In the genomic region with DNA sequence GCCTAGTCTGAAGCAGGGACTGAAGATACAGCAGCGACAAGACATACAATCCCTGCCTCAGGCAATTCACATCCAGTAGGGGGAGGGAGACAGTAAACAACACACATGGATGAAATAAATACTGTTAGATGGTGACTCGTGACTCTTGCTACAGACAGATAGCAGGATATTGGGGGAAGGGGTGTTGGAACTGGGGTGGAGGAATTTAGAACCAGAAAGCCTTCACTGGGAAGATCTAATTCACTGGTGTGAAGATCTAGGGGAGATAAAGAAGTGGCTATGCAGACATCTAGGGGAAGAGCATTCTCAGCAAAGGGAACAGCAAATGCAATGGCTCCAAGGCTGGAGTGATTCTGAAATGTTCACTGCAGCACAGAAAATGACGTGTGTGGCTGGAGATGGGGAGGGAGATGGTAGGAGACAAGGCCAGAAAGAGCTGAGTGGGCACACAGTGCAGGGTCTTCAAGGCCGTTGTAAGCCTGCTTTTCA, we compare ENCODE assay signal across 24 cellular contexts. TPM values are rescaled to one million over a fixed set of nuclear protein-coding genes. Genes with fewer than 3 reads are reported as not detected.
A peak's percentile ranks its signal among the peaks of the same experiment; 100 is the strongest.
DNase-seq lines count a peak whose midpoint lies in the region; ATAC-seq, FAIRE-seq and TF ChIP-seq lines count a peak whose summit lies in the region.
"Had no signal": no experiment of that assay in that cellular context is flagged by ENCODE, and none has a peak within 500 bp of the region (broad histone marks: within the 10 kb centered on the region; RNA-seq: fewer than 3 reads in every experiment).

No MANE protein-coding gene starts in this region.

- peaks cover 27% of the 10 kb centered on the region for H3K4me1 Mint-ChIP-seq in WTC11

- H3K27me3 ChIP-seq in body of pancreas, result no peaks in the 10 kb centered on the region
- H3K27me3 ChIP-seq: thyroid gland had no signal

- WGBS in body of pancreas, 2 donors, result 72 to 75% methylated on average over 4 of the region's 4 CpGs

- intact Hi-C loops in body of pancreas (cut with DNase I), result no loop called here
- intact Hi-C loops in head of caudate nucleus (cut with DNase I), result no loop called here

- FAIRE-seq in HTR-8/SVneo (lab: Jason Lieb, UNC) (peak; percentile 16), GM12891 (lab: Jason Lieb, UNC) (no peak)
- FAIRE-seq: frontal cortex had no signal

- TF ChIP-seq POLR2A in body of pancreas (IDR thresholded peaks at IDR 0.05), result no peak
- TF ChIP-seq POLR2A in GM12891 (IDR thresholded peaks at IDR 0.05; ENCODE audit: low read depth, low read length), result no peak

- POLR2A ChIA-PET in WTC11 (lab: Charles Lee), result no interaction called here

- H3K27ac ChIP-seq in body of pancreas, result no peak overlapping the region
- H3K27ac ChIP-seq: thyroid gland had no signal

- H3K9me3 ChIP-seq in body of pancreas, result no peaks in the 10 kb centered on the region
- H3K9me3 ChIP-seq: thyroid gland had no signal

- no peaks in the 10 kb centered on the region for H3K27me3 Mint-ChIP-seq in WTC11 (ENCODE audit: low read depth)

- ATAC-seq in WTC11 (0 out of 2 replicates have a peak, but pooled peaks have one; percentile 21), body of pancreas (no peak), GM21367 (IDR thresholded peaks at IDR 0.05; ENCODE audit: unreplicated experiment) (no peak)

- no peaks in the 10 kb centered on the region for H3K36me3 Mint-ChIP-seq in WTC11

- no peak overlapping the region for H3K4me3 Mint-ChIP-seq in WTC11
- H3K4me3 Mint-ChIP-seq: stimulated activated naive CD8-positive, alpha-beta T cell treated with anti-CD3 and anti-CD28 coated beads, Interleukin-15, Interleukin-2, amounts not matched to agents 100 ng/mL and 50 ng/mL, for 24 hours had no signal

- no peaks in the 10 kb centered on the region for H3K36me3 ChIP-seq in body of pancreas (replicated peaks in 1 of 2; ENCODE audit: insufficient read depth in 1 of 2, low read depth in 2 of 2)
- H3K36me3 ChIP-seq: thyroid gland had no signal

- CTCF ChIA-PET in WTC11 (lab: Charles Lee), result no interaction called here

- no peak overlapping the region for H3K4me3 ChIP-seq in body of pancreas
- H3K4me3 ChIP-seq: thyroid gland had no signal

- H3K27ac Mint-ChIP-seq in WTC11, result no peak overlapping the region
- H3K27ac Mint-ChIP-seq: stimulated activated naive CD8-positive, alpha-beta T cell treated with anti-CD3 and anti-CD28 coated beads, Interleukin-15, Interleukin-2, amounts not matched to agents 100 ng/mL and 50 ng/mL, for 24 hours had no signal

- no peak for TF ChIP-seq CTCF in WTC11 (IDR thresholded peaks at IDR 0.05)
- TF ChIP-seq CTCF in body of pancreas (IDR thresholded peaks at IDR 0.05), result no peak

- DNase-seq in EL (peak; percentile 27), HTR-8/SVneo (ENCODE audit: insufficient read length, low spot score) (no peak), WTC11 (ENCODE audit: low spot score) (no peak), islet precursor cell (peak; percentile 73), body of pancreas (no peak), GM12891 (ENCODE audit: insufficient read length, low spot score) (no peak), head of caudate nucleus (no peak)
- DNase-seq: activated CD4-positive, alpha-beta T cell treated with anti-CD3 and anti-CD28 coated beads for 4 hours; activated naive CD4-positive, alpha-beta T cell treated with anti-CD3 and anti-CD28 coated beads, Interleukin-2, amount 50 U/mL, for 16 hours; aorta; DMS 273 treated with DMSO at 0.1 percent for 48 hours; erythroblast; GDM1; NCI-H1105; NCI-H2171 treated with DMSO at 0.1 percent for 48 hours; NCI-H748 treated with DMSO at 0.1 percent for 48 hours; nucleus accumbens; Right ventricle myocardium superior; stimulated activated CD4-positive, alpha-beta T cell treated with anti-CD3 and anti-CD28 coated beads, Interleukin-4, amount 100 ng/mL, for 4 hours; T-helper 1 cell; thyroid gland had no signal

- no peaks in the 10 kb centered on the region for H3K9me3 Mint-ChIP-seq in WTC11

- peaks cover 6% of the 10 kb centered on the region for H3K4me1 ChIP-seq in body of pancreas
- H3K4me1 ChIP-seq: thyroid gland had no signal

TF ChIP-seq in WTC11, 78 proteins besides CTCF, POLR2A, EP300 and RAD21:
- TF ChIP-seq ZNF232 (CRISPR knock-in tag; IDR thresholded peaks at IDR 0.05), result no peak
- no peak for TF ChIP-seq SMAD3 (CRISPR knock-in tag; IDR thresholded peaks at IDR 0.05; ENCODE audit: borderline replicate concordance)
- no peak for TF ChIP-seq SMAD4 (CRISPR knock-in tag; IDR thresholded peaks at IDR 0.05)
- no peak for TF ChIP-seq ETV6 (CRISPR knock-in tag; IDR thresholded peaks at IDR 0.05)
- no peak for TF ChIP-seq IRF1 (CRISPR knock-in tag; IDR thresholded peaks at IDR 0.05)
- TF ChIP-seq ZNF671 (CRISPR knock-in tag; IDR thresholded peaks at IDR 0.05), result no peak
- TF ChIP-seq NFE2L1 (CRISPR knock-in tag; IDR thresholded peaks at IDR 0.05), result no peak
- no peak for TF ChIP-seq ELF4 (CRISPR knock-in tag; IDR thresholded peaks at IDR 0.05; ENCODE audit: low read depth)
- TF ChIP-seq ZBTB43 (CRISPR knock-in tag; IDR thresholded peaks at IDR 0.05), result no peak
- TF ChIP-seq, protein P1, sequence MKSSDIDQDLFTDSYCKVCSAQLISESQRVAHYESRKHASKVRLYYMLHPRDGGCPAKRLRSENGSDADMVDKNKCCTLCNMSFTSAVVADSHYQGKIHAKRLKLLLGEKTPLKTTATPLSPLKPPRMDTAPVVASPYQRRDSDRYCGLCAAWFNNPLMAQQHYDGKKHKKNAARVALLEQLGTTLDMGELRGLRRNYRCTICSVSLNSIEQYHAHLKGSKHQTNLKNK (CRISPR knock-in tag; IDR thresholded peaks at IDR 0.05), result no peak
- TF ChIP-seq ZNF138 (CRISPR knock-in tag; conservative IDR thresholded peaks at IDR 0.05), result no peak
TF ChIP-seq in WTC11: peak in this region for 0.

TF ChIP-seq in GM12891, 5 proteins besides CTCF, POLR2A, EP300 and RAD21:
- TF ChIP-seq SPI1 (IDR thresholded peaks at IDR 0.05; ENCODE audit: low read depth, low read length) (no peak), POLR2AphosphoS5 (IDR thresholded peaks at IDR 0.05; ENCODE audit: low read depth, low read length) (no peak), POU2F2 (IDR thresholded peaks at IDR 0.05; ENCODE audit: low read depth, low read length) (no peak)

RNA-seq across cellular contexts. Expression of gene TMEM163, which starts 52.6 kb away (rescaled TPM):
- total RNA-seq in WTC11 (2021) (0.94 to 1.6 TPM (median 1.2 TPM) in 3 replicates), body of pancreas (10 to 100 TPM; 16.2 to 27.5 TPM)
- polyA plus RNA-seq in GM12891 (2012; ENCODE audit: low read depth, missing spikeins), result 10.9 TPM

Comparison
In these comparisons a context has a peak if more than half of its experiments do, and no peak if none do; other contexts are left out.
1. DNase-seq: peak in EL (single experiment) and islet precursor cell (single experiment); none in HTR-8/SVneo (single experiment), WTC11 (single experiment), body of pancreas (0 of 4), GM12891 (single experiment) and head of caudate nucleus (0 of 42).